In the genomic region with DNA sequence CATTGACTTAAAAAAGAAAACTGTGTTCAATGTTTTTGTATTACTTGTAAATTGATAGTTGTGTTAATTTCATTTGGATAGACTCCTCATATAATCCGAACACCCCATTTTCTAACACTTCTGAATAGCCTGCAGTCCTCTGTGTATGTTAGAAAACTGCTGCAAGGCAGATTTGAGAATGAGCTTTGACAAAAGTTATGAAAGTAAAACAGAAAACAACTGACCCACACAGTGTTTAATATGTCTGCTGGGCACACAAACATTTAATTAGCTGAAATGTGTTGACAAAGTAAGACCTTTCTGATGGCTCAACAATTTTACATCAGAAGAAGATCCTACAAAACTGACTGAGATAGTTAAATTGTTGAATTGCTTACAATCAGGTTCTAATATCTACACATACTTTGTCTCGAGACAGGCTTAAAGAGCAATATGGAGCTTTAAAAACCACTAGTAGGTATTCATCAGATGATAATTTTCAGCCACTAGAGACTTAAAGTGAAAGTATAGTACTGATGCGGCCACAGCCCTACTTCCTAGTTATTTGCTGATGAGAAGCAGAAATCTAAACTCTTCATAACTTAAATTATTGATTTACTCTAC, we compare ENCODE assay signal across 13 cellular contexts. TPM values are rescaled to one million over a fixed set of nuclear protein-coding genes. Genes with fewer than 3 reads are reported as not detected.
DNase-seq lines count a peak whose midpoint lies in the region; ATAC-seq and TF ChIP-seq lines count a peak whose summit lies in the region.
"Had no signal": no experiment of that assay in that cellular context is flagged by ENCODE, and none has a peak within 500 bp of the region (broad histone marks: within the 10 kb centered on the region; RNA-seq: fewer than 3 reads in every experiment).

No MANE protein-coding gene starts in this region.

- H3K4me2 ChIP-seq in hepatocyte = no peak overlapping the region

- ATAC-seq in GM18511 (IDR thresholded peaks at IDR 0.05; ENCODE audit: unreplicated experiment) (peak; percentile 90), GM21528 (IDR thresholded peaks at IDR 0.05; ENCODE audit: low FRiP score, unreplicated experiment) (peak; percentile 96), HG03066 (IDR thresholded peaks at IDR 0.05; ENCODE audit: low read depth, unreplicated experiment) (peak; percentile 78)
- no peak for ATAC-seq in activated naive CD8-positive, alpha-beta T cell treated with anti-CD3 and anti-CD28 coated beads, Interleukin-2, amount 50 U/mL, for 24 hours
- ATAC-seq: CD8-positive, alpha-beta T cell; stimulated activated naive B cell treated with anti-CD40 and anti-IgM and Interleukin-4, amounts not matched to agents 10 μg/mL and 1 μg/mL and 100 μg/mL, for 72 hours had no signal

- no peaks in the 10 kb centered on the region for H3K4me1 ChIP-seq in hepatocyte (ENCODE audit: insufficient read depth)

- DNase-seq in RPMI8226 (peak; percentile 25), HuH-7.5 (ENCODE audit: low spot score) (no peak), hepatocyte (ENCODE audit: low spot score) (no peak), GDM1 (lab: John Stamatoyannopoulos, UW) (no peak)
- no peak for DNase-seq in activated naive CD8-positive, alpha-beta T cell treated with anti-CD3 and anti-CD28 coated beads, Interleukin-2, amount 50 U/mL, for 24 hours
- DNase-seq: aorta; CD8-positive, alpha-beta T cell; nephron progenitor cell; stimulated activated naive B cell treated with anti-CD40 and anti-IgM and Interleukin-4, amounts not matched to agents 10 μg/mL and 1 μg/mL and 100 μg/mL, for 72 hours had no signal

- H3K79me2 ChIP-seq in hepatocyte = no peaks in the 10 kb centered on the region

- H3K9me3 ChIP-seq in hepatocyte (ENCODE audit: low read depth) = no peaks in the 10 kb centered on the region

- H3K4me1 Mint-ChIP-seq in activated naive CD8-positive, alpha-beta T cell treated with anti-CD3 and anti-CD28 coated beads, Interleukin-2, amount 50 U/mL, for 24 hours = no peaks in the 10 kb centered on the region
- H3K4me1 Mint-ChIP-seq: nephron progenitor cell; stimulated activated naive B cell treated with anti-CD40 and anti-IgM and Interleukin-4, amounts not matched to agents 10 μg/mL and 1 μg/mL and 100 μg/mL, for 72 hours had no signal

- H3K27ac Mint-ChIP-seq in activated naive CD8-positive, alpha-beta T cell treated with anti-CD3 and anti-CD28 coated beads, Interleukin-2, amount 50 U/mL, for 24 hours = no peak overlapping the region
- H3K27ac Mint-ChIP-seq: CD8-positive, alpha-beta T cell; nephron progenitor cell; stimulated activated naive B cell treated with anti-CD40 and anti-IgM and Interleukin-4, amounts not matched to agents 10 μg/mL and 1 μg/mL and 100 μg/mL, for 72 hours had no signal

- TF ChIP-seq CTCF in hepatocyte (IDR thresholded peaks at IDR 0.05; ENCODE audit: poor library complexity) = no peak

- H3K36me3 Mint-ChIP-seq in activated naive CD8-positive, alpha-beta T cell treated with anti-CD3 and anti-CD28 coated beads, Interleukin-2, amount 50 U/mL, for 24 hours (ENCODE audit: low read depth) = no peaks in the 10 kb centered on the region
- H3K36me3 Mint-ChIP-seq: CD8-positive, alpha-beta T cell; IgD-negative memory B cell; stimulated activated naive B cell treated with anti-CD40 and anti-IgM and Interleukin-4, amounts not matched to agents 10 μg/mL and 1 μg/mL and 100 μg/mL, for 72 hours had no signal

- no peak overlapping the region for H3K27ac ChIP-seq in hepatocyte

- H3K36me3 ChIP-seq in hepatocyte (replicated peaks; ENCODE audit: insufficient read depth, low read depth) = no peaks in the 10 kb centered on the region

- no peak overlapping the region for H3K4me3 Mint-ChIP-seq in activated naive CD8-positive, alpha-beta T cell treated with anti-CD3 and anti-CD28 coated beads, Interleukin-2, amount 50 U/mL, for 24 hours
- H3K4me3 Mint-ChIP-seq: CD8-positive, alpha-beta T cell; IgD-negative memory B cell; nephron progenitor cell; stimulated activated naive B cell treated with anti-CD40 and anti-IgM and Interleukin-4, amounts not matched to agents 10 μg/mL and 1 μg/mL and 100 μg/mL, for 72 hours had no signal

- peaks cover 6% of the 10 kb centered on the region for H3K27me3 Mint-ChIP-seq in activated naive CD8-positive, alpha-beta T cell treated with anti-CD3 and anti-CD28 coated beads, Interleukin-2, amount 50 U/mL, for 24 hours
- H3K27me3 Mint-ChIP-seq: IgD-negative memory B cell had no signal

- no peaks in the 10 kb centered on the region for H3K27me3 ChIP-seq in hepatocyte

- H3K4me3 ChIP-seq in hepatocyte = no peak overlapping the region

- H3K9me2 ChIP-seq in hepatocyte (replicated peaks; ENCODE audit: insufficient read depth) = no peaks in the 10 kb centered on the region

- no peaks in the 10 kb centered on the region for H4K20me1 ChIP-seq in hepatocyte (ENCODE audit: insufficient read depth, poor library complexity, severe bottlenecking)

- 86% methylated on average over 3 of the region's 3 CpGs for WGBS in hepatocyte (ENCODE audit: low lambda C conversion rate, missing lambda C conversion rate)

- H3K9me3 Mint-ChIP-seq in activated naive CD8-positive, alpha-beta T cell treated with anti-CD3 and anti-CD28 coated beads, Interleukin-2, amount 50 U/mL, for 24 hours = no peaks in the 10 kb centered on the region
- H3K9me3 Mint-ChIP-seq: CD8-positive, alpha-beta T cell; nephron progenitor cell; stimulated activated naive B cell treated with anti-CD40 and anti-IgM and Interleukin-4, amounts not matched to agents 10 μg/mL and 1 μg/mL and 100 μg/mL, for 72 hours had no signal

- H2AFZ ChIP-seq in hepatocyte = no peak overlapping the region

RNA-seq across cellular contexts. Expression of a gene that starts 40.0 kb away (rescaled TPM):
- 20.9 and 21.7 TPM in 2 replicates for total RNA-seq in hepatocyte
- 21.1 and 21.5 TPM in 2 replicates for polyA plus RNA-seq in hepatocyte
